18 cellular contexts compared by ENCODE assay signal in genomic region chr13:65697843-65698242, GRCh38.
A peak's percentile ranks its signal among the peaks of the same experiment; 100 is the strongest.
DNase-seq lines count a peak whose midpoint lies in the region; ATAC-seq and FAIRE-seq lines count a peak whose summit lies in the region.
"Had no signal": no experiment of that assay in that cellular context is flagged by ENCODE, and none has a peak within 500 bp of the region (broad histone marks: within the 10 kb centered on the region; RNA-seq: fewer than 3 reads in every experiment).

No MANE protein-coding gene starts in this region.

- peaks cover 6% of the 10 kb centered on the region for H3K9me3 Mint-ChIP-seq in stimulated activated memory B cell treated with anti-CD40 and anti-IgM and Interleukin-4, amounts not matched to agents 10 μg/mL and 1 μg/mL and 100 μg/mL, for 72 hours
- H3K9me3 Mint-ChIP-seq: GM23338, H9, HFFc6 had no signal

- no peaks in the 10 kb centered on the region for H3K4me1 ChIP-seq in small intestine (ENCODE audit: control insufficient read depth in 2 of 2, insufficient read depth in 1 of 2, low read depth in 1 of 2, low read length in 1 of 2)

- no peaks in the 10 kb centered on the region for H3K9me3 ChIP-seq in small intestine (ENCODE audit: control insufficient read depth, low read depth)

- no peak for DNase-seq in frontal cortex (ENCODE audit: low spot score in 2 of 2)
- DNase-seq in small intestine, result no peak
- DNase-seq in activated CD4-positive, alpha-beta T cell treated with anti-CD3 and anti-CD28 coated beads for 48 hours, result no peak
- DNase-seq in central memory CD4-positive, alpha-beta T cell, result no peak
- DNase-seq: 8988T; C1 segment of cervical spinal cord; Calu3; CD4-positive, alpha-beta memory T cell; COR-L47; DMS53; DMS79 treated with DMSO at 0.1 percent for 48 hours; H9; HFFc6 had no signal

- H3K4me3 ChIP-seq in small intestine (ENCODE audit: low read depth in 1 of 2, low read length in 2 of 2), result no peak overlapping the region
- H3K4me3 ChIP-seq: GM23338 had no signal

- no peak overlapping the region for H3K27ac ChIP-seq in small intestine (ENCODE audit: low read depth in 1 of 2, low read length in 1 of 2)

- H3K36me3 Mint-ChIP-seq in stimulated activated memory B cell treated with anti-CD40 and anti-IgM and Interleukin-4, amounts not matched to agents 10 μg/mL and 1 μg/mL and 100 μg/mL, for 72 hours, result no peaks in the 10 kb centered on the region
- H3K36me3 Mint-ChIP-seq: CD4-positive, alpha-beta memory T cell had no signal

- H3K27me3 Mint-ChIP-seq in stimulated activated memory B cell treated with anti-CD40 and anti-IgM and Interleukin-4, amounts not matched to agents 10 μg/mL and 1 μg/mL and 100 μg/mL, for 72 hours, result no peaks in the 10 kb centered on the region
- H3K27me3 Mint-ChIP-seq: CD4-positive, alpha-beta memory T cell had no signal

- H3K4me3 Mint-ChIP-seq in stimulated activated memory B cell treated with anti-CD40 and anti-IgM and Interleukin-4, amounts not matched to agents 10 μg/mL and 1 μg/mL and 100 μg/mL, for 72 hours, result no peak overlapping the region
- H3K4me3 Mint-ChIP-seq: CD4-positive, alpha-beta memory T cell; GM23338; H9; HFFc6 had no signal

- ATAC-seq in stimulated activated memory B cell treated with anti-CD40 and anti-IgM and Interleukin-4, amounts not matched to agents 10 μg/mL and 1 μg/mL and 100 μg/mL, for 72 hours, result no peak
- ATAC-seq: GM23338, HCT116 had no signal

- no peak overlapping the region for H3K27ac Mint-ChIP-seq in stimulated activated memory B cell treated with anti-CD40 and anti-IgM and Interleukin-4, amounts not matched to agents 10 μg/mL and 1 μg/mL and 100 μg/mL, for 72 hours
- H3K27ac Mint-ChIP-seq: GM23338, H9, HFFc6 had no signal

- FAIRE-seq in G401.6 (lab: Jason Lieb, UNC) (peak; percentile 93), TTC549 (lab: Jason Lieb, UNC) (peak; percentile 64), frontal cortex (lab: Jason Lieb, UNC) (peak; percentile 91), small intestine (lab: Jason Lieb, UNC) (peak; percentile 74)

- H3K36me3 ChIP-seq in small intestine (ENCODE audit: control insufficient read depth in 2 of 2, insufficient read depth in 2 of 2, low read length in 2 of 2), result no peaks in the 10 kb centered on the region

- H3K4me1 Mint-ChIP-seq in stimulated activated memory B cell treated with anti-CD40 and anti-IgM and Interleukin-4, amounts not matched to agents 10 μg/mL and 1 μg/mL and 100 μg/mL, for 72 hours, result no peaks in the 10 kb centered on the region
- H3K4me1 Mint-ChIP-seq: CD4-positive, alpha-beta memory T cell; GM23338; H9 had no signal

- no peaks in the 10 kb centered on the region for H3K27me3 ChIP-seq in small intestine (ENCODE audit: control insufficient read depth in 2 of 2, insufficient read depth in 2 of 2, low read length in 2 of 2)
